8 cellular contexts compared by ENCODE assay signal in the genomic region with DNA sequence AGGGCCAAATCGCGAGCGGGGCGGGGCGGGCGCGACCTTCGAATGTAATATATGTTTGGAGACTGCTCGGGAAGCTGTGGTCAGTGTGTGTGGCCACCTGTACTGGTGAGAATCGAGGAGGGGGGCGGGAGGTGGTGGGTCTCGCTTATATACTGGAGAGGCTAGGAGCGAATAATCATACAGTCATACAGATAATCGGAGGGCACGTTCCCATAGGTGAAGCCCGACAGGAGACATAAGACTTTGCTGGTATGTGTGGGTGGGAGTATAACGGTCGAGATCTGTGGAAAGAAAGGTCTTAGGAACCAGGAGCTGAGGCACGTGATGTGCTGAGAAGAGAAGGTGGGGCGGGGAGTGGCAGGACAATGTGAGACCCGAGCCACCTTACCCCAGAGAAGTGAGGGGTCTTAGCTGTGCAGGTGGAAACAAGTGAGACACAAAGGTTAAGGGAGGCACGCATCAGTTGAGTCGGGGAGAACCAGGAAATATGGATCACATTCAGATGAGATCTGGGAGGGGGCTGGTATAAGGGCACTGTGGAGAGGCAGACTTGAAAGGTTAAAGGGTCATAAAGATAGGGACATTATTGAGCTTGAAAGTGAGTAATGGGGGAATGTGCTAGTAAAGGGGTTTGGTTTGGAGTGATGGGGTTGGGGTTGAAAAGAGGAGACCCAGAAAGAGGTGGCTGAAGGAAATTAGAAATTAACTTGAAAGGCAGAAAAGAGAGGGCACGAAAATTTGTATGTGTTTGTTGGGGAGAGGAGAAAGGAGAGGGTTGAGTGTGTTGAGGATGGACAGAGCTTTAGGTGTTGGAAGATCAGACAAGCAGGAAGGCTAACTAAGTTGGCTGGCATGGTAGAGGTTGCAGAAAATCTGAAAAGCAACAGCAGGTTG. TPM values are rescaled to one million over a fixed set of nuclear protein-coding genes. Genes with fewer than 3 reads are reported as not detected.
A peak's percentile ranks its signal among the peaks of the same experiment; 100 is the strongest.
DNase-seq lines count a peak whose midpoint lies in the region; ATAC-seq, FAIRE-seq and TF ChIP-seq lines count a peak whose summit lies in the region.

No MANE protein-coding gene starts in this region.

- peak overlapping the region; percentile 93 to 97 for H3K27ac Mint-ChIP-seq in activated naive CD4-positive, alpha-beta T cell treated with anti-CD3 and anti-CD28 coated beads, Interleukin-2, amount 50 U/mL, for 72 hours

- TF ChIP-seq EP300 in suprapubic skin (IDR thresholded peaks at IDR 0.05): no peak

- TF ChIP-seq CTCF in heart right ventricle (IDR thresholded peaks at IDR 0.05): no peak
- no peak for TF ChIP-seq CTCF in kidney (IDR thresholded peaks at IDR 0.05; ENCODE audit: borderline replicate concordance, extremely low read depth, insufficient read depth)
- no peak for TF ChIP-seq CTCF in suprapubic skin (IDR thresholded peaks at IDR 0.05)

- DNase-seq in heart right ventricle (no peak), cardiac septum (ENCODE audit: low spot score) (no peak), kidney (peak; percentile 89), suprapubic skin (ENCODE audit: low spot score in 2 of 2) (no peak)
- no peak for DNase-seq in activated naive CD4-positive, alpha-beta T cell treated with anti-CD3 and anti-CD28 coated beads, Interleukin-2, amount 50 U/mL, for 72 hours (ENCODE audit: low spot score in 2 of 2)
- DNase-seq in activated effector memory CD4-positive, alpha-beta T cell treated with anti-CD3 and anti-CD28 coated beads, Interleukin-2, amount 50 U/mL, for 16 hours: no peak
- DNase-seq in stimulated activated CD4-positive, alpha-beta T cell treated with anti-CD3 and anti-CD28 coated beads, Interleukin-2, amount 100 ng/mL, for 48 hours: no peak

- H3K9me3 ChIP-seq in heart right ventricle (no peaks in the 10 kb centered on the region), kidney (ENCODE audit: control insufficient read depth in 1 of 2, low read length in 2 of 2) (no peaks in the 10 kb centered on the region), suprapubic skin (no peaks in the 10 kb centered on the region)

- peaks cover 0 to 43% (median 11%) of the 10 kb centered on the region in 9 donors for H3K36me3 ChIP-seq in heart right ventricle
- peaks cover 0 to 12% of the 10 kb centered on the region in 2 donors for H3K36me3 ChIP-seq in kidney (ENCODE audit: control insufficient read depth in 1 of 2, insufficient read depth in 2 of 2, low read length in 2 of 2)
- peaks cover 26% of the 10 kb centered on the region for H3K36me3 ChIP-seq in suprapubic skin

- 3 to 4% methylated on average over 24 of the region's 24 CpGs for WGBS in heart right ventricle, 2 donors
- 3% methylated on average over 24 of the region's 24 CpGs for WGBS in suprapubic skin

- no peak for FAIRE-seq in kidney (lab: Jason Lieb, UNC)

- H3K4me1 ChIP-seq in heart right ventricle (peaks cover 8 to 84% (median 59%) of the 10 kb centered on the region in 9 donors), kidney (ENCODE audit: control insufficient read depth in 1 of 2, insufficient read depth in 1 of 2, low read depth in 1 of 2, low read length in 2 of 2) (peaks cover 30 to 31% of the 10 kb centered on the region in 2 donors), suprapubic skin (peaks cover 60% of the 10 kb centered on the region)

- H3K27ac ChIP-seq in heart right ventricle (peak overlapping the region; percentile 93 to 98 (median 94)), kidney (ENCODE audit: low read depth in 2 of 2, low read length in 2 of 2) (peak overlapping the region; percentile 93 to 98), suprapubic skin (peak overlapping the region; percentile 96)

- ATAC-seq in heart right ventricle: no peak
- ATAC-seq in activated naive CD4-positive, alpha-beta T cell treated with anti-CD3 and anti-CD28 coated beads, Interleukin-2, amount 50 U/mL, for 72 hours: peak in 1 of 2 donors; percentile 2
- no peak for ATAC-seq in activated CD4-positive, CD25-positive, alpha-beta regulatory T cell treated with anti-CD3 and anti-CD28 coated beads, Interleukin-2, amount 50 U/mL, for 24 hours

- intact Hi-C loops in heart right ventricle (cut with DNase I): loop anchor here in 4 of 10 donors (2.0 to 10.0 kb wide), 3 partner anchors 16 to 1026 kb away; partner anchors contain the start of genes ATF6B (in 3 of the 4), HSD17B8 (in 1 of the 4), RING1 (in 1 of the 4) and RXRB (in 1 of the 4)
- intact Hi-C loops in cardiac septum (cut with DNase I): no loop called here
- intact Hi-C loops in kidney (cut with DNase I): no loop called here

- peak overlapping the region; percentile 88 to 90 for H3K9ac ChIP-seq in kidney (ENCODE audit: low read length in 2 of 2)

- peak overlapping the region; percentile 56 to 93 (median 86) for H3K4me3 ChIP-seq in heart right ventricle
- H3K4me3 ChIP-seq in kidney (ENCODE audit: low read length in 2 of 2): peak overlapping the region; percentile 94 to 99
- H3K4me3 ChIP-seq in suprapubic skin: peak overlapping the region; percentile 93

- H3K9me3 Mint-ChIP-seq in activated naive CD4-positive, alpha-beta T cell treated with anti-CD3 and anti-CD28 coated beads, Interleukin-2, amount 50 U/mL, for 72 hours: no peaks in the 10 kb centered on the region

- peaks cover 18 to 26% of the 10 kb centered on the region in 2 donors for H3K36me3 Mint-ChIP-seq in activated naive CD4-positive, alpha-beta T cell treated with anti-CD3 and anti-CD28 coated beads, Interleukin-2, amount 50 U/mL, for 72 hours

- H3K27me3 ChIP-seq in heart right ventricle (no peaks in the 10 kb centered on the region), suprapubic skin (no peaks in the 10 kb centered on the region)

- TF ChIP-seq POLR2A in suprapubic skin (IDR thresholded peaks at IDR 0.05): no peak

RNA-seq across cellular contexts. Expression of gene RNF5, which starts 0.6 kb away (rescaled TPM):
- total RNA-seq in heart right ventricle (100 to 1,000 TPM in 1 of 10 donors, 10 to 100 TPM in 9; 75.5 to 122 (median 82.7) TPM), cardiac septum (60.7 TPM), kidney (74.1 TPM), suprapubic skin (10 to 100 TPM; 55.7 to 73.0 (median 63.4) TPM)
- polyA plus RNA-seq in heart right ventricle (100 to 1,000 TPM in 1 of 2 donors, 10 to 100 TPM in 1; 53.0 to 132 TPM), kidney (ENCODE audit: insufficient read depth, low read depth, low replicate concordance) (208 TPM)
- 10 to 100 TPM; 62.6 to 86.2 TPM for total RNA-seq in activated naive CD4-positive, alpha-beta T cell treated with anti-CD3 and anti-CD28 coated beads, Interleukin-2, amount 50 U/mL, for 72 hours

RNA-seq across cellular contexts. Expression of gene AGPAT1, which starts 2.9 kb away (rescaled TPM):
- 10 to 100 TPM; 39.0 to 63.1 (median 47.4) TPM for total RNA-seq in heart right ventricle
- 10 to 100 TPM; 50.8 to 56.3 TPM for polyA plus RNA-seq in heart right ventricle
- 47.2 TPM for total RNA-seq in cardiac septum
- total RNA-seq in activated naive CD4-positive, alpha-beta T cell treated with anti-CD3 and anti-CD28 coated beads, Interleukin-2, amount 50 U/mL, for 72 hours: 10 to 100 TPM; 33.2 to 35.0 TPM
- total RNA-seq in kidney: 58.9 TPM
- 87.1 TPM for polyA plus RNA-seq in kidney (ENCODE audit: insufficient read depth, low read depth, low replicate concordance)
- total RNA-seq in suprapubic skin: 10 to 100 TPM; 30.4 to 68.9 (median 42.6) TPM

RNA-seq across cellular contexts. Expression of gene AGER, which starts 5.3 kb away (rescaled TPM):
- 1 to 10 TPM in 9 of 10 donors, under 1 TPM in 1; 0.75 to 5.1 (median 2.9) TPM for total RNA-seq in heart right ventricle
- polyA plus RNA-seq in heart right ventricle: 1 to 10 TPM; 3.1 to 5.5 TPM
- total RNA-seq in cardiac septum: 3.5 TPM
- 10 to 100 TPM; 21.6 to 26.3 TPM for total RNA-seq in activated naive CD4-positive, alpha-beta T cell treated with anti-CD3 and anti-CD28 coated beads, Interleukin-2, amount 50 U/mL, for 72 hours
- total RNA-seq in kidney: 13.0 TPM
- polyA plus RNA-seq in kidney (ENCODE audit: insufficient read depth, low read depth, low replicate concordance): 7.1 TPM
- 1 to 10 TPM in 3 of 4 donors, not detected in 1; 1.5 to 9.9 (median 4.8) TPM for total RNA-seq in suprapubic skin

RNA-seq across cellular contexts. Expression of gene PBX2, which starts 11.2 kb away (rescaled TPM):
- total RNA-seq in heart right ventricle (10 to 100 TPM; 32.8 to 50.9 (median 44.1) TPM), cardiac septum (46.9 TPM), kidney (87.3 TPM), suprapubic skin (10 to 100 TPM; 51.0 to 84.7 (median 63.8) TPM)
- polyA plus RNA-seq in heart right ventricle (10 to 100 TPM; 25.6 to 55.4 TPM), kidney (ENCODE audit: insufficient read depth, low read depth, low replicate concordance) (34.6 TPM)
- total RNA-seq in activated naive CD4-positive, alpha-beta T cell treated with anti-CD3 and anti-CD28 coated beads, Interleukin-2, amount 50 U/mL, for 72 hours: 10 to 100 TPM; 65.4 to 88.7 TPM

RNA-seq across cellular contexts. Expression of gene GPSM3, which starts 13.6 kb away (rescaled TPM):
- 10 to 100 TPM in 1 of 10 donors, 1 to 10 TPM in 9; 2.4 to 28.0 (median 4.4) TPM for total RNA-seq in heart right ventricle
- polyA plus RNA-seq in heart right ventricle: 1 to 10 TPM; 5.8 to 6.2 TPM
- 6.9 TPM for total RNA-seq in cardiac septum
- total RNA-seq in activated naive CD4-positive, alpha-beta T cell treated with anti-CD3 and anti-CD28 coated beads, Interleukin-2, amount 50 U/mL, for 72 hours: 100 to 1,000 TPM in 1 of 2 donors, 10 to 100 TPM in 1; 84.9 to 151 TPM
- 28.1 TPM for total RNA-seq in kidney
- polyA plus RNA-seq in kidney (ENCODE audit: insufficient read depth, low read depth, low replicate concordance): 6.2 TPM
- total RNA-seq in suprapubic skin: 1 to 10 TPM; 4.8 to 5.5 (median 5.1) TPM
